ENCODE assay signal across 2 cellular contexts in genomic region chr16:88902744-88903143, GRCh38.
TF ChIP-seq lines count a peak whose summit lies in the region.

No MANE protein-coding gene starts in this region.

TF ChIP-seq in HEK293, 187 proteins besides CTCF, POLR2A, EP300 and RAD21:
- peak; percentile 28; the same call in 1 of the 2 replicates for TF ChIP-seq EGR2 (tag by site-specific recombination; IDR thresholded peaks at IDR 0.05; ENCODE audit: low read depth)
- TF ChIP-seq SCRT2 (tag by site-specific recombination; IDR thresholded peaks at IDR 0.05) = peak; percentile 62; the same call in 1 of the 2 replicates
- no peak for TF ChIP-seq GFI1B (tag by site-specific recombination; IDR thresholded peaks at IDR 0.05)
- peak; percentile 56; the same call in 1 of the 2 replicates for TF ChIP-seq SCRT1 (tag by site-specific recombination; IDR thresholded peaks at IDR 0.05; ENCODE audit: borderline replicate concordance)

TF ChIP-seq in K562, 482 proteins besides CTCF, POLR2A, EP300 and RAD21:
- TF ChIP-seq SMAD3 (CRISPR knock-in tag; conservative IDR thresholded peaks at IDR 0.05) (no peak), RBM22 (IDR thresholded peaks at IDR 0.05; ENCODE audit: low read depth, low read length, poor library complexity, severe bottlenecking) (peak; percentile 32), POLR2G (IDR thresholded peaks at IDR 0.05; ENCODE audit: low read depth, low read length) (0 out of 2 replicates have a peak, but pooled peaks have one; percentile 1)
